Comparison of ENCODE assay signal across 7 cellular contexts in genomic region chr6:109526905-109527628, GRCh38. TPM values are rescaled to one million over a fixed set of nuclear protein-coding genes. Genes with fewer than 3 reads are reported as not detected.
A peak's percentile ranks its signal among the peaks of the same experiment; 100 is the strongest.
DNase-seq lines count a peak whose midpoint lies in the region; ATAC-seq and TF ChIP-seq lines count a peak whose summit lies in the region.

No MANE protein-coding gene starts in this region.

- no peaks in the 10 kb centered on the region for H3K36me3 ChIP-seq in aorta (ENCODE audit: control insufficient read depth in 1 of 2, insufficient read depth in 2 of 2, low read length in 1 of 2)

- WGBS in aorta, 2 donors, result 56 to 57% methylated on average over 7 of the region's 7 CpGs

- H3K4me3 ChIP-seq in fibroblast of villous mesenchyme (ENCODE audit: low read depth, low read length) (no peak overlapping the region), aorta (ENCODE audit: low read length in 2 of 2) (no peak overlapping the region)

- intact Hi-C loops in aorta (cut with DNase I), result loop anchor here (5.0 to 10.0 kb wide), 3 partner anchors 168 to 525 kb away; partner anchors contain the start of genes AK9 (in 1 of the 2) and FIG4 (in 1 of the 2)

- H3K27me3 ChIP-seq in aorta (ENCODE audit: control insufficient read depth in 1 of 2, insufficient read depth in 2 of 2, low read length in 1 of 2), result no peaks in the 10 kb centered on the region

- H3K4me1 ChIP-seq in aorta (ENCODE audit: control insufficient read depth in 1 of 2, insufficient read depth in 2 of 2, low read length in 2 of 2), result no peaks in the 10 kb centered on the region

- TF ChIP-seq CTCF in GM12874 (IDR thresholded peaks at IDR 0.05; ENCODE audit: insufficient read depth, low read depth, low read length), result peak; percentile 45; the same call in 1 of the 2 replicates
- peak; percentile 67 for TF ChIP-seq CTCF in fibroblast of villous mesenchyme (IDR thresholded peaks at IDR 0.05; ENCODE audit: insufficient read depth, low read depth, low read length)

- DNase-seq in KG1 (lab: John Stamatoyannopoulos, UW), result peak; percentile 55
- peak; percentile 16 for DNase-seq in OCI-M2 (lab: John Stamatoyannopoulos, UW; ENCODE audit: unreplicated experiment)
- peak; percentile 8 for DNase-seq in activated T-cell treated with anti-CD3 and anti-CD28 coated beads for 48 hours (ENCODE audit: low read depth)
- DNase-seq in fibroblast of villous mesenchyme (ENCODE audit: low read depth), result peak; percentile 68
- DNase-seq in non-pigmented ciliary epithelial cell (ENCODE audit: low read depth), result peak; percentile 34
- DNase-seq in aorta, result peak in 1 of 2 donors; percentile 53

- H3K27ac ChIP-seq in aorta (ENCODE audit: low read depth in 1 of 2, low read length in 2 of 2), result no peak overlapping the region

- H3K9me3 ChIP-seq in aorta (ENCODE audit: control insufficient read depth, low read length), result peaks cover 1% of the 10 kb centered on the region

- peak; percentile 74 for ATAC-seq in aorta (ENCODE audit: low FRiP score)

RNA-seq across cellular contexts. Expression of gene ZBTB24, which starts 44.0 kb away (rescaled TPM):
- total RNA-seq in fibroblast of villous mesenchyme, result 8.1 and 10.4 TPM in 2 replicates
- total RNA-seq in aorta, result 1 to 10 TPM; 6.8 to 8.3 TPM
- polyA plus RNA-seq in aorta, result 1 to 10 TPM; 2.0 to 3.1 TPM
